26 cellular contexts compared by ENCODE assay signal in genomic region chr1:217105432-217105831, GRCh38.
DNase-seq lines count a peak whose midpoint lies in the region; ATAC-seq lines count a peak whose summit lies in the region.
"Had no signal": no experiment of that assay in that cellular context is flagged by ENCODE, and none has a peak within 500 bp of the region (broad histone marks: within the 10 kb centered on the region; RNA-seq: fewer than 3 reads in every experiment).

No MANE protein-coding gene starts in this region.

- no peak for ATAC-seq in HG02759 (IDR thresholded peaks at IDR 0.05; ENCODE audit: unreplicated experiment)
- ATAC-seq in GM18502 (IDR thresholded peaks at IDR 0.05; ENCODE audit: poor library complexity, unreplicated experiment): no peak
- ATAC-seq: GM12878, HCT116, K562, Right ventricle myocardium inferior, T-cell had no signal

- intact Hi-C loops in head of caudate nucleus (cut with DNase I): no loop called here

- peak; percentile 86 for DNase-seq in DMS53 (lab: John Stamatoyannopoulos, UW)
- no peak for DNase-seq in DMS53 treated with DMSO at 0.1 percent for 48 hours (lab: John Stamatoyannopoulos, UW; ENCODE audit: unreplicated experiment)
- peak; percentile 61 for DNase-seq in NCI-H1105 treated with DMSO at 0.1 percent for 48 hours (lab: John Stamatoyannopoulos, UW)
- peak; percentile 17 for DNase-seq in NCI-H69 (lab: John Stamatoyannopoulos, UW)
- peak in 29 of 42 donors; percentile 10 to 77 (median 33) for DNase-seq in head of caudate nucleus
- DNase-seq in stimulated activated CD4-positive, alpha-beta T cell treated with anti-CD3 and anti-CD28 coated beads, Interleukin-15, amount 100 ng/mL, for 24 hours: no peak
- DNase-seq: 8988T, ACHN, BE2C, DMS79, EL, GDM1, Kasumi-1, NCI-H187 treated with DMSO at 0.1 percent for 48 hours, NCI-H2107, NCI-H226, NCI-H510A, NCI-H774, PC-9, T-cell had no signal

Comparison
In these comparisons a context has a peak if more than half of its experiments do, and no peak if none do; other contexts are left out.
1. DNase-seq: peak in DMS53 (single experiment), NCI-H1105 treated with DMSO at 0.1 percent for 48 hours (single experiment), NCI-H69 (single experiment) and head of caudate nucleus (29 of 42); none in DMS53 treated with DMSO at 0.1 percent for 48 hours (single experiment) and stimulated activated CD4-positive, alpha-beta T cell treated with anti-CD3 and anti-CD28 coated beads, Interleukin-15, amount 100 ng/mL, for 24 hours (single experiment).